9 cellular contexts compared by ENCODE assay signal in the genomic region with DNA sequence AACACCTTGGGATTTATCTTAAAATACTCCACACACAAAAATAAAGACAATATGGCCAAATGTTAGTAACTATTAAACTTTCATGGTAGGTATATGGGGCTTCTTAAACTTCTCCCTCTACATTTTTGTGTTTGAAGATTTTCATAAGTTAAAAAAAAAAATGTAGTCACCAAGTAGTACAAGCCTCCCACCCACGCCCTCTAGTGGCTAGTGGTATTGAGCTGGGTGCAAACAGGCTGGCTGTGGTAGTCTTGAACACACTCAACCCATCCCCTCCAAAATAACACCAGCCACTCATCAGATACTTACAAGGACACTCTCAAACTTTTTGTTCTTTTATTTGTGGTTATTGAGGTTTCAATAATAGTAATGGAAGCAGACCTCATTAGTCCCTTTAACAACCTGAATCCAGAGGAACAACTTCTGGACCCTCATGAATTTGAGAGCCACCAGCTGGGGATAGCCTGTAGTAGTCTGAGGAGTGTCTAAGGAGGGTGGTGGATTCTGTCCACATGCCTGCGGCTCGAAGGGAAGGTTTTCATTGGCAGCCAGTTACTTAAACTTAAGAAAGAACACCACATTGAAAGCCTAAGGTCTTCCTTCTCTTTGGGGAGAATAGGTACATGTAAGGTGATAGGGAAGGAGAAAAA. TPM values are rescaled to one million over a fixed set of nuclear protein-coding genes. Genes with fewer than 3 reads are reported as not detected.
DNase-seq lines count a peak whose midpoint lies in the region; ATAC-seq and TF ChIP-seq lines count a peak whose summit lies in the region.
"Had no signal": no experiment of that assay in that cellular context is flagged by ENCODE, and none has a peak within 500 bp of the region (broad histone marks: within the 10 kb centered on the region; RNA-seq: fewer than 3 reads in every experiment).

No MANE protein-coding gene starts in this region.

- intact Hi-C loops in CD4-positive, alpha-beta memory T cell (cut with micrococcal nuclease) = loop anchor here (1.0 to 10.0 kb wide), 6 partner anchors 38 to 892 kb away; a partner anchor contains a TSS
- intact Hi-C loops in activated naive CD4-positive, alpha-beta T cell treated with anti-CD3 and anti-CD28 coated beads for 36 hours (cut with micrococcal nuclease) = loop anchor here (1.0 to 2.0 kb wide), 6 partner anchors 38 to 1028 kb away; no protein-coding TSS in a partner anchor
- intact Hi-C loops in heart right ventricle (cut with DNase I) = loop anchor here in 7 of 10 donors (5.0 to 10.0 kb wide), 3 partner anchors 36 to 1072 kb away; a partner anchor contains a TSS

- no peak overlapping the region for H3K4me3 ChIP-seq in CD4-positive, alpha-beta memory T cell (ENCODE audit: low read length in 2 of 2)
- H3K4me3 ChIP-seq in heart right ventricle (no peak overlapping the region), retinal pigment epithelial cell (ENCODE audit: low read length) (no peak overlapping the region)
- H3K4me3 ChIP-seq: SK-N-MC had no signal

- H3K27ac Mint-ChIP-seq in CD4-positive, alpha-beta memory T cell = no peak overlapping the region
- no peak overlapping the region for H3K27ac Mint-ChIP-seq in activated naive CD4-positive, alpha-beta T cell treated with anti-CD3 and anti-CD28 coated beads for 36 hours

- H3K36me3 ChIP-seq in CD4-positive, alpha-beta memory T cell (ENCODE audit: insufficient read depth, low read length) = no peaks in the 10 kb centered on the region
- no peaks in the 10 kb centered on the region for H3K36me3 ChIP-seq in heart right ventricle

- ATAC-seq in GM21367 (IDR thresholded peaks at IDR 0.05; ENCODE audit: unreplicated experiment) (peak; percentile 56), SK-N-SH treated with all-trans-retinoic acid at 6 μM for 48 hours (peak; percentile 92), heart right ventricle (peak in 4 of 8 donors; percentile 43 to 64 (median 57)), GM18870 (IDR thresholded peaks at IDR 0.05; ENCODE audit: unreplicated experiment) (no peak)

- peak; percentile 69 to 73 (median 71) for DNase-seq in CD4-positive, alpha-beta memory T cell
- peak; percentile 69 for DNase-seq in LoVo (ENCODE audit: low spot score)
- DNase-seq in activated naive CD4-positive, alpha-beta T cell treated with anti-CD3 and anti-CD28 coated beads for 36 hours = peak; percentile 90
- peak; percentile 44 to 67 for DNase-seq in heart right ventricle
- peak; percentile 21 for DNase-seq in retinal pigment epithelial cell (ENCODE audit: low read depth)

- WGBS in heart right ventricle, 2 donors = 48 to 53% methylated on average over 3 of the region's 3 CpGs

- CTCF ChIA-PET in CD4-positive, alpha-beta memory T cell (lab: Charles Lee; ENCODE audit: partially characterized antibody) = interaction anchor here (0.5 to 7.3 kb wide), 16 partner anchors 7 to 192 kb away, joined by 3 to 46 read pairs (median 3); a partner anchor contains a TSS
- CTCF ChIA-PET in activated naive CD4-positive, alpha-beta T cell treated with anti-CD3 and anti-CD28 coated beads for 36 hours (lab: Charles Lee) = interaction anchor here (0.6 to 5.4 kb wide), 16 partner anchors 8 to 980 kb away, joined by 3 to 52 read pairs (median 4); a partner anchor contains a TSS

- no peaks in the 10 kb centered on the region for H3K9me3 ChIP-seq in CD4-positive, alpha-beta memory T cell (ENCODE audit: control insufficient read depth in 1 of 2, low read length in 2 of 2)
- no peaks in the 10 kb centered on the region for H3K9me3 ChIP-seq in heart right ventricle

- no peaks in the 10 kb centered on the region for H3K9me3 Mint-ChIP-seq in CD4-positive, alpha-beta memory T cell
- no peaks in the 10 kb centered on the region for H3K9me3 Mint-ChIP-seq in activated naive CD4-positive, alpha-beta T cell treated with anti-CD3 and anti-CD28 coated beads for 36 hours

- peaks cover 3 to 6% (median 4%) of the 10 kb centered on the region in 4 donors for H3K4me1 Mint-ChIP-seq in CD4-positive, alpha-beta memory T cell
- no peaks in the 10 kb centered on the region for H3K4me1 Mint-ChIP-seq in activated naive CD4-positive, alpha-beta T cell treated with anti-CD3 and anti-CD28 coated beads for 36 hours (ENCODE audit: low read depth)

- TF ChIP-seq CTCF in heart right ventricle (IDR thresholded peaks at IDR 0.05) = peak; percentile 54 to 92 (median 80)
- TF ChIP-seq CTCF in retinal pigment epithelial cell (conservative IDR thresholded peaks at IDR 0.05; ENCODE audit: low read depth, low read length) = peak; percentile 97

- H3K4me3 Mint-ChIP-seq in CD4-positive, alpha-beta memory T cell = no peak overlapping the region
- H3K4me3 Mint-ChIP-seq in activated naive CD4-positive, alpha-beta T cell treated with anti-CD3 and anti-CD28 coated beads for 36 hours = no peak overlapping the region

- peaks cover 14 to 25% of the 10 kb centered on the region in 2 donors for H3K27me3 Mint-ChIP-seq in CD4-positive, alpha-beta memory T cell
- H3K27me3 Mint-ChIP-seq in activated naive CD4-positive, alpha-beta T cell treated with anti-CD3 and anti-CD28 coated beads for 36 hours (ENCODE audit: low read depth) = peaks cover 16% of the 10 kb centered on the region

- no peaks in the 10 kb centered on the region for H3K4me1 ChIP-seq in CD4-positive, alpha-beta memory T cell (ENCODE audit: insufficient read depth, low read length)
- peaks cover 0 to 9% (median 5%) of the 10 kb centered on the region in 9 donors for H3K4me1 ChIP-seq in heart right ventricle

- no peaks in the 10 kb centered on the region for H3K36me3 Mint-ChIP-seq in CD4-positive, alpha-beta memory T cell
- H3K36me3 Mint-ChIP-seq in activated naive CD4-positive, alpha-beta T cell treated with anti-CD3 and anti-CD28 coated beads for 36 hours (ENCODE audit: low read depth) = no peaks in the 10 kb centered on the region

- POLR2A ChIA-PET in CD4-positive, alpha-beta memory T cell (lab: Charles Lee; ENCODE audit: partially characterized antibody) = interaction anchor here (0.6 to 1.2 kb wide), 5 partner anchors 45 to 155 kb away, joined by 3 to 8 read pairs (median 4); no protein-coding TSS in a partner anchor

- H3K27ac ChIP-seq in CD4-positive, alpha-beta memory T cell (ENCODE audit: low read depth, low read length) = no peak overlapping the region
- no peak overlapping the region for H3K27ac ChIP-seq in heart right ventricle
- H3K27ac ChIP-seq: SK-N-MC had no signal

- H3K27me3 ChIP-seq in CD4-positive, alpha-beta memory T cell (ENCODE audit: insufficient read depth, low read length) = peaks cover 10% of the 10 kb centered on the region
- peaks cover 0 to 32% (median 20%) of the 10 kb centered on the region in 7 donors for H3K27me3 ChIP-seq in heart right ventricle

TF ChIP-seq in SK-N-SH treated with all-trans-retinoic acid at 6 μM for 48 hours, 23 proteins besides CTCF, POLR2A, EP300 and RAD21 (continues in another document):
- TF ChIP-seq ZNF70 (CRISPR knock-in tag; IDR thresholded peaks at IDR 0.05) (no peak), CSDC2 (CRISPR knock-in tag; IDR thresholded peaks at IDR 0.05) (no peak), PPARA (CRISPR knock-in tag; IDR thresholded peaks at IDR 0.05; ENCODE audit: borderline replicate concordance) (no peak), ZNF565 (CRISPR knock-in tag; conservative IDR thresholded peaks at IDR 0.05; ENCODE audit: low read depth) (no peak), ZNF8 (CRISPR knock-in tag; IDR thresholded peaks at IDR 0.05) (no peak), TOX (CRISPR knock-in tag; IDR thresholded peaks at IDR 0.05; ENCODE audit: borderline replicate concordance) (no peak), BACH2 (CRISPR knock-in tag; IDR thresholded peaks at IDR 0.05; ENCODE audit: borderline replicate concordance) (no peak)
- TF ChIP-seq, protein P1, sequence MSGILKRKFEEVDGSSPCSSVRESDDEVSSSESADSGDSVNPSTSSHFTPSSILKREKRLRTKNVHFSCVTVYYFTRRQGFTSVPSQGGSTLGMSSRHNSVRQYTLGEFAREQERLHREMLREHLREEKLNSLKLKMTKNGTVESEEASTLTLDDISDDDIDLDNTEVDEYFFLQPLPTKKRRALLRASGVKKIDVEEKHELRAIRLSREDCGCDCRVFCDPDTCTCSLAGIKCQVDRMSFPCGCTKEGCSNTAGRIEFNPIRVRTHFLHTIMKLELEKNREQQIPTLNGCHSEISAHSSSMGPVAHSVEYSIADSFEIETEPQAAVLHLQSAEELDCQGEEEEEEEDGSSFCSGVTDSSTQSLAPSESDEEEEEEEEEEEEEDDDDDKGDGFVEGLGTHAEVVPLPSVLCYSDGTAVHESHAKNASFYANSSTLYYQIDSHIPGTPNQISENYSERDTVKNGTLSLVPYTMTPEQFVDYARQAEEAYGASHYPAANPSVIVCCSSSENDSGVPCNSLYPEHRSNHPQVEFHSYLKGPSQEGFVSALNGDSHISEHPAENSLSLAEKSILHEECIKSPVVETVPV (CRISPR knock-in tag; IDR thresholded peaks at IDR 0.05) = no peak
- TF ChIP-seq, protein P2, sequence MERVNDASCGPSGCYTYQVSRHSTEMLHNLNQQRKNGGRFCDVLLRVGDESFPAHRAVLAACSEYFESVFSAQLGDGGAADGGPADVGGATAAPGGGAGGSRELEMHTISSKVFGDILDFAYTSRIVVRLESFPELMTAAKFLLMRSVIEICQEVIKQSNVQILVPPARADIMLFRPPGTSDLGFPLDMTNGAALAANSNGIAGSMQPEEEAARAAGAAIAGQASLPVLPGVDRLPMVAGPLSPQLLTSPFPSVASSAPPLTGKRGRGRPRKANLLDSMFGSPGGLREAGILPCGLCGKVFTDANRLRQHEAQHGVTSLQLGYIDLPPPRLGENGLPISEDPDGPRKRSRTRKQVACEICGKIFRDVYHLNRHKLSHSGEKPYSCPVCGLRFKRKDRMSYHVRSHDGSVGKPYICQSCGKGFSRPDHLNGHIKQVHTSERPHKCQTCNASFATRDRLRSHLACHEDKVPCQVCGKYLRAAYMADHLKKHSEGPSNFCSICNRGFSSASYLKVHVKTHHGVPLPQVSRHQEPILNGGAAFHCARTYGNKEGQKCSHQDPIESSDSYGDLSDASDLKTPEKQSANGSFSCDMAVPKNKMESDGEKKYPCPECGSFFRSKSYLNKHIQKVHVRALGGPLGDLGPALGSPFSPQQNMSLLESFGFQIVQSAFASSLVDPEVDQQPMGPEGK (CRISPR knock-in tag; IDR thresholded peaks at IDR 0.05; ENCODE audit: borderline replicate concordance) = no peak

RNA-seq across cellular contexts. Expression of a gene that starts 15.6 kb away (rescaled TPM):
- total RNA-seq in CD4-positive, alpha-beta memory T cell = not detected
- not detected for polyA plus RNA-seq in CD4-positive, alpha-beta memory T cell
- not detected for total RNA-seq in activated naive CD4-positive, alpha-beta T cell treated with anti-CD3 and anti-CD28 coated beads for 36 hours
- total RNA-seq in heart right ventricle = not detected
- under 1 TPM in 1 of 2 donors, not detected in 1; 0.09 TPM for polyA plus RNA-seq in heart right ventricle

Comparison
In these comparisons a context has a peak if more than half of its experiments do, and no peak if none do; other contexts are left out.
1. DNase-seq: peak in every context shown above with its lines; median percentile 90 in activated naive CD4-positive, alpha-beta T cell treated with anti-CD3 and anti-CD28 coated beads for 36 hours; 71 in CD4-positive, alpha-beta memory T cell; 69 in LoVo; 56 in heart right ventricle; 21 in retinal pigment epithelial cell.